Comparison of ENCODE assay signal across 1 cellular context in the genomic region with DNA sequence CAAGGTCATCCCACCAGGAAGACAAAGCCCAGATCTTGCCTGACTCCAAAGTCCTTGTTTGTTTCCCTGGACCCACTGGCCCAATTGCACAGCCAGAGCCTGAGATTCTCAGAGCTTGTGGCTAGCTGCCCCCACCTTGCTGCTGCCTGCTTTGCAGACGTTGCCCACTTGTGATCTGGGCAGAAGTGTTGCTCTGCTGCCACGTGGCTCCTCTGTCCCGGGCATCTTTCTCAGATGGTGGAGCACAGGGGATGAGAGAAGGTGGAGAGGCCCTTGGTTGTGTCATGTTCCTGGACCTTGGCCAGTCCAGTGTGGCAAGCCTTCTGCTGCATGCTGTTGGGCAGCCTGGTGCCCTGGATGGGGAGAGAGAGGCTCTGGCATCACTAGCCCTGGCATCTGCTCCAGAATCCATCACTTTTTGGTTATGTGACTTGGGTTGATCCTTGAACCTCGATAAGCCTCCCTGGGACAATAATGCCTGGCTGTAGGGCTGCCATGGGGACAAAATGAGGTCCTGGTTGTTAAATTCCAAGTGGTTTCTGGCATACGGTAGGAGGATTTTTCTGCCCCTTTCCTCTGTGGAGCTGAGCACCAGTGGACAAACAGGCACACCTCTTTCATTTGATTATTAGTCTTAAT.
TF ChIP-seq lines count a peak whose summit lies in the region.

No MANE protein-coding gene starts in this region.

TF ChIP-seq in HepG2, 621 proteins besides CTCF, POLR2A, EP300 and RAD21 (continued from another document and continues in another):
- TF ChIP-seq SALL2 (CRISPR knock-in tag; IDR thresholded peaks at IDR 0.05) (0 out of 2 replicates have a peak, but pooled peaks have one; percentile 28), NFE2L2 (IDR thresholded peaks at IDR 0.05; ENCODE audit: low read length) (no peak), ZNF546 (CRISPR knock-in tag; conservative IDR thresholded peaks at IDR 0.05) (no peak), ZNF333 (CRISPR knock-in tag; IDR thresholded peaks at IDR 0.05; ENCODE audit: borderline replicate concordance) (no peak), ZMYM2 (CRISPR knock-in tag; IDR thresholded peaks at IDR 0.05) (no peak), FOXM1 (CRISPR knock-in tag; IDR thresholded peaks at IDR 0.05) (no peak), ZFP82 (CRISPR knock-in tag; IDR thresholded peaks at IDR 0.05; ENCODE audit: borderline replicate concordance) (no peak), JUNB (CRISPR knock-in tag; IDR thresholded peaks at IDR 0.05; ENCODE audit: borderline replicate concordance) (no peak), CEBPB (IDR thresholded peaks at IDR 0.05; ENCODE audit: borderline replicate concordance, low read depth, low read length) (peak; percentile 60), ZNF34 (CRISPR knock-in tag; IDR thresholded peaks at IDR 0.05; ENCODE audit: borderline replicate concordance) (no peak), RELA (CRISPR knock-in tag; IDR thresholded peaks at IDR 0.05) (no peak), LCORL (IDR thresholded peaks at IDR 0.05) (no peak), LCORL (CRISPR knock-in tag; IDR thresholded peaks at IDR 0.05) (peak; percentile 41; the same call in 1 of the 2 replicates), CHD2 (IDR thresholded peaks at IDR 0.05; ENCODE audit: low read depth, low read length) (no peak), CHCHD3 (CRISPR knock-in tag; IDR thresholded peaks at IDR 0.05) (no peak), NFE2 (CRISPR knock-in tag; IDR thresholded peaks at IDR 0.05) (no peak), CBX2 (IDR thresholded peaks at IDR 0.05; ENCODE audit: low read depth, low read length) (no peak), CBX2 (CRISPR knock-in tag; IDR thresholded peaks at IDR 0.05; ENCODE audit: low read depth) (no peak), GPN1 (CRISPR knock-in tag; IDR thresholded peaks at IDR 0.05; ENCODE audit: borderline replicate concordance) (no peak), RFXANK (CRISPR knock-in tag; IDR thresholded peaks at IDR 0.05) (no peak)
- TF ChIP-seq, protein P1, sequence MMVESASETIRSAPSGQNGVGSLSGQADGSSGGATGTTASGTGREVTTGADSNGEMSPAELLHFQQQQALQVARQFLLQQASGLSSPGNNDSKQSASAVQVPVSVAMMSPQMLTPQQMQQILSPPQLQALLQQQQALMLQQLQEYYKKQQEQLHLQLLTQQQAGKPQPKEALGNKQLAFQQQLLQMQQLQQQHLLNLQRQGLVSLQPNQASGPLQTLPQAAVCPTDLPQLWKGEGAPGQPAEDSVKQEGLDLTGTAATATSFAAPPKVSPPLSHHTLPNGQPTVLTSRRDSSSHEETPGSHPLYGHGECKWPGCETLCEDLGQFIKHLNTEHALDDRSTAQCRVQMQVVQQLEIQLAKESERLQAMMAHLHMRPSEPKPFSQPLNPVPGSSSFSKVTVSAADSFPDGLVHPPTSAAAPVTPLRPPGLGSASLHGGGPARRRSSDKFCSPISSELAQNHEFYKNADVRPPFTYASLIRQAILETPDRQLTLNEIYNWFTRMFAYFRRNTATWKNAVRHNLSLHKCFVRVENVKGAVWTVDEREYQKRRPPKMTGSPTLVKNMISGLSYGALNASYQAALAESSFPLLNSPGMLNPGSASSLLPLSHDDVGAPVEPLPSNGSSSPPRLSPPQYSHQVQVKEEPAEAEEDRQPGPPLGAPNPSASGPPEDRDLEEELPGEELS (CRISPR knock-in tag; IDR thresholded peaks at IDR 0.05) = peak; percentile 53; the same call in 1 of the 2 replicates
- TF ChIP-seq, protein P2, sequence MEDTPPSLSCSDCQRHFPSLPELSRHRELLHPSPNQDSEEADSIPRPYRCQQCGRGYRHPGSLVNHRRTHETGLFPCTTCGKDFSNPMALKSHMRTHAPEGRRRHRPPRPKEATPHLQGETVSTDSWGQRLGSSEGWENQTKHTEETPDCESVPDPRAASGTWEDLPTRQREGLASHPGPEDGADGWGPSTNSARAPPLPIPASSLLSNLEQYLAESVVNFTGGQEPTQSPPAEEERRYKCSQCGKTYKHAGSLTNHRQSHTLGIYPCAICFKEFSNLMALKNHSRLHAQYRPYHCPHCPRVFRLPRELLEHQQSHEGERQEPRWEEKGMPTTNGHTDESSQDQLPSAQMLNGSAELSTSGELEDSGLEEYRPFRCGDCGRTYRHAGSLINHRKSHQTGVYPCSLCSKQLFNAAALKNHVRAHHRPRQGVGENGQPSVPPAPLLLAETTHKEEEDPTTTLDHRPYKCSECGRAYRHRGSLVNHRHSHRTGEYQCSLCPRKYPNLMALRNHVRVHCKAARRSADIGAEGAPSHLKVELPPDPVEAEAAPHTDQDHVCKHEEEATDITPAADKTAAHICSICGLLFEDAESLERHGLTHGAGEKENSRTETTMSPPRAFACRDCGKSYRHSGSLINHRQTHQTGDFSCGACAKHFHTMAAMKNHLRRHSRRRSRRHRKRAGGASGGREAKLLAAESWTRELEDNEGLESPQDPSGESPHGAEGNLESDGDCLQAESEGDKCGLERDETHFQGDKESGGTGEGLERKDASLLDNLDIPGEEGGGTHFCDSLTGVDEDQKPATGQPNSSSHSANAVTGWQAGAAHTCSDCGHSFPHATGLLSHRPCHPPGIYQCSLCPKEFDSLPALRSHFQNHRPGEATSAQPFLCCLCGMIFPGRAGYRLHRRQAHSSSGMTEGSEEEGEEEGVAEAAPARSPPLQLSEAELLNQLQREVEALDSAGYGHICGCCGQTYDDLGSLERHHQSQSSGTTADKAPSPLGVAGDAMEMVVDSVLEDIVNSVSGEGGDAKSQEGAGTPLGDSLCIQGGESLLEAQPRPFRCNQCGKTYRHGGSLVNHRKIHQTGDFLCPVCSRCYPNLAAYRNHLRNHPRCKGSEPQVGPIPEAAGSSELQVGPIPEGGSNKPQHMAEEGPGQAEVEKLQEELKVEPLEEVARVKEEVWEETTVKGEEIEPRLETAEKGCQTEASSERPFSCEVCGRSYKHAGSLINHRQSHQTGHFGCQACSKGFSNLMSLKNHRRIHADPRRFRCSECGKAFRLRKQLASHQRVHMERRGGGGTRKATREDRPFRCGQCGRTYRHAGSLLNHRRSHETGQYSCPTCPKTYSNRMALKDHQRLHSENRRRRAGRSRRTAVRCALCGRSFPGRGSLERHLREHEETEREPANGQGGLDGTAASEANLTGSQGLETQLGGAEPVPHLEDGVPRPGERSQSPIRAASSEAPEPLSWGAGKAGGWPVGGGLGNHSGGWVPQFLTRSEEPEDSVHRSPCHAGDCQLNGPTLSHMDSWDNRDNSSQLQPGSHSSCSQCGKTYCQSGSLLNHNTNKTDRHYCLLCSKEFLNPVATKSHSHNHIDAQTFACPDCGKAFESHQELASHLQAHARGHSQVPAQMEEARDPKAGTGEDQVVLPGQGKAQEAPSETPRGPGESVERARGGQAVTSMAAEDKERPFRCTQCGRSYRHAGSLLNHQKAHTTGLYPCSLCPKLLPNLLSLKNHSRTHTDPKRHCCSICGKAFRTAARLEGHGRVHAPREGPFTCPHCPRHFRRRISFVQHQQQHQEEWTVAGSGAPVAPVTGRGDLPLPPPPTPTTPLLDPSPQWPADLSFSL (CRISPR knock-in tag; IDR thresholded peaks at IDR 0.05) = no peak
- TF ChIP-seq, protein P3, sequence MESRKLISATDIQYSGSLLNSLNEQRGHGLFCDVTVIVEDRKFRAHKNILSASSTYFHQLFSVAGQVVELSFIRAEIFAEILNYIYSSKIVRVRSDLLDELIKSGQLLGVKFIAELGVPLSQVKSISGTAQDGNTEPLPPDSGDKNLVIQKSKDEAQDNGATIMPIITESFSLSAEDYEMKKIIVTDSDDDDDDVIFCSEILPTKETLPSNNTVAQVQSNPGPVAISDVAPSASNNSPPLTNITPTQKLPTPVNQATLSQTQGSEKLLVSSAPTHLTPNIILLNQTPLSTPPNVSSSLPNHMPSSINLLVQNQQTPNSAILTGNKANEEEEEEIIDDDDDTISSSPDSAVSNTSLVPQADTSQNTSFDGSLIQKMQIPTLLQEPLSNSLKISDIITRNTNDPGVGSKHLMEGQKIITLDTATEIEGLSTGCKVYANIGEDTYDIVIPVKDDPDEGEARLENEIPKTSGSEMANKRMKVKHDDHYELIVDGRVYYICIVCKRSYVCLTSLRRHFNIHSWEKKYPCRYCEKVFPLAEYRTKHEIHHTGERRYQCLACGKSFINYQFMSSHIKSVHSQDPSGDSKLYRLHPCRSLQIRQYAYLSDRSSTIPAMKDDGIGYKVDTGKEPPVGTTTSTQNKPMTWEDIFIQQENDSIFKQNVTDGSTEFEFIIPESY (CRISPR knock-in tag; IDR thresholded peaks at IDR 0.05) = no peak
- TF ChIP-seq, protein P4, sequence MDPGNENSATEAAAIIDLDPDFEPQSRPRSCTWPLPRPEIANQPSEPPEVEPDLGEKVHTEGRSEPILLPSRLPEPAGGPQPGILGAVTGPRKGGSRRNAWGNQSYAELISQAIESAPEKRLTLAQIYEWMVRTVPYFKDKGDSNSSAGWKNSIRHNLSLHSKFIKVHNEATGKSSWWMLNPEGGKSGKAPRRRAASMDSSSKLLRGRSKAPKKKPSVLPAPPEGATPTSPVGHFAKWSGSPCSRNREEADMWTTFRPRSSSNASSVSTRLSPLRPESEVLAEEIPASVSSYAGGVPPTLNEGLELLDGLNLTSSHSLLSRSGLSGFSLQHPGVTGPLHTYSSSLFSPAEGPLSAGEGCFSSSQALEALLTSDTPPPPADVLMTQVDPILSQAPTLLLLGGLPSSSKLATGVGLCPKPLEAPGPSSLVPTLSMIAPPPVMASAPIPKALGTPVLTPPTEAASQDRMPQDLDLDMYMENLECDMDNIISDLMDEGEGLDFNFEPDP (CRISPR knock-in tag; conservative IDR thresholded peaks at IDR 0.05) = no peak
- TF ChIP-seq, protein P5, sequence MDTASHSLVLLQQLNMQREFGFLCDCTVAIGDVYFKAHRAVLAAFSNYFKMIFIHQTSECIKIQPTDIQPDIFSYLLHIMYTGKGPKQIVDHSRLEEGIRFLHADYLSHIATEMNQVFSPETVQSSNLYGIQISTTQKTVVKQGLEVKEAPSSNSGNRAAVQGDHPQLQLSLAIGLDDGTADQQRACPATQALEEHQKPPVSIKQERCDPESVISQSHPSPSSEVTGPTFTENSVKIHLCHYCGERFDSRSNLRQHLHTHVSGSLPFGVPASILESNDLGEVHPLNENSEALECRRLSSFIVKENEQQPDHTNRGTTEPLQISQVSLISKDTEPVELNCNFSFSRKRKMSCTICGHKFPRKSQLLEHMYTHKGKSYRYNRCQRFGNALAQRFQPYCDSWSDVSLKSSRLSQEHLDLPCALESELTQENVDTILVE (CRISPR knock-in tag; IDR thresholded peaks at IDR 0.05) = no peak
- TF ChIP-seq, protein P6, sequence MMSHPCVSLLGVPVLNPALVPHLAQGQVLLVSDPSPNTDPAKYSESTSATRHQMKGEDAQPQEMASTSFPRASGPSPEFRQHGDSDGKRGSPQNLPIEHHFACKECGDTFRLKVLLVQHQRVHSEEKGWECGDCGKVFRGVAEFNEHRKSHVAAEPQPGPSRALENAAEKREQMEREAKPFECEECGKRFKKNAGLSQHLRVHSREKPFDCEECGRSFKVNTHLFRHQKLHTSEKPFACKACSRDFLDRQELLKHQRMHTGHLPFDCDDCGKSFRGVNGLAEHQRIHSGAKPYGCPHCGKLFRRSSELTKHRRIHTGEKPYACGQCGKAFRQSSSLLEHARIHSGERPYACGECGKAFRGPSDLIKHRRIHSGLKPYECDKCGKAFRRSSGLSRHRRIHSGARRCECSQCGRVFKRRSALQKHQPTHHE (CRISPR knock-in tag; IDR thresholded peaks at IDR 0.05; ENCODE audit: borderline replicate concordance) = no peak
- TF ChIP-seq, protein P7, sequence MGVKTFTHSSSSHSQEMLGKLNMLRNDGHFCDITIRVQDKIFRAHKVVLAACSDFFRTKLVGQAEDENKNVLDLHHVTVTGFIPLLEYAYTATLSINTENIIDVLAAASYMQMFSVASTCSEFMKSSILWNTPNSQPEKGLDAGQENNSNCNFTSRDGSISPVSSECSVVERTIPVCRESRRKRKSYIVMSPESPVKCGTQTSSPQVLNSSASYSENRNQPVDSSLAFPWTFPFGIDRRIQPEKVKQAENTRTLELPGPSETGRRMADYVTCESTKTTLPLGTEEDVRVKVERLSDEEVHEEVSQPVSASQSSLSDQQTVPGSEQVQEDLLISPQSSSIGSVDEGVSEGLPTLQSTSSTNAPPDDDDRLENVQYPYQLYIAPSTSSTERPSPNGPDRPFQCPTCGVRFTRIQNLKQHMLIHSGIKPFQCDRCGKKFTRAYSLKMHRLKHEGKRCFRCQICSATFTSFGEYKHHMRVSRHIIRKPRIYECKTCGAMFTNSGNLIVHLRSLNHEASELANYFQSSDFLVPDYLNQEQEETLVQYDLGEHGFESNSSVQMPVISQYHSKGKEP (CRISPR knock-in tag; IDR thresholded peaks at IDR 0.05) = no peak
- TF ChIP-seq, protein P8, sequence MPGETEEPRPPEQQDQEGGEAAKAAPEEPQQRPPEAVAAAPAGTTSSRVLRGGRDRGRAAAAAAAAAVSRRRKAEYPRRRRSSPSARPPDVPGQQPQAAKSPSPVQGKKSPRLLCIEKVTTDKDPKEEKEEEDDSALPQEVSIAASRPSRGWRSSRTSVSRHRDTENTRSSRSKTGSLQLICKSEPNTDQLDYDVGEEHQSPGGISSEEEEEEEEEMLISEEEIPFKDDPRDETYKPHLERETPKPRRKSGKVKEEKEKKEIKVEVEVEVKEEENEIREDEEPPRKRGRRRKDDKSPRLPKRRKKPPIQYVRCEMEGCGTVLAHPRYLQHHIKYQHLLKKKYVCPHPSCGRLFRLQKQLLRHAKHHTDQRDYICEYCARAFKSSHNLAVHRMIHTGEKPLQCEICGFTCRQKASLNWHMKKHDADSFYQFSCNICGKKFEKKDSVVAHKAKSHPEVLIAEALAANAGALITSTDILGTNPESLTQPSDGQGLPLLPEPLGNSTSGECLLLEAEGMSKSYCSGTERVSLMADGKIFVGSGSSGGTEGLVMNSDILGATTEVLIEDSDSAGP (CRISPR knock-in tag; IDR thresholded peaks at IDR 0.05; ENCODE audit: borderline replicate concordance) = 0 out of 2 replicates have a peak, but pooled peaks have one; percentile 21
- TF ChIP-seq, protein P9, sequence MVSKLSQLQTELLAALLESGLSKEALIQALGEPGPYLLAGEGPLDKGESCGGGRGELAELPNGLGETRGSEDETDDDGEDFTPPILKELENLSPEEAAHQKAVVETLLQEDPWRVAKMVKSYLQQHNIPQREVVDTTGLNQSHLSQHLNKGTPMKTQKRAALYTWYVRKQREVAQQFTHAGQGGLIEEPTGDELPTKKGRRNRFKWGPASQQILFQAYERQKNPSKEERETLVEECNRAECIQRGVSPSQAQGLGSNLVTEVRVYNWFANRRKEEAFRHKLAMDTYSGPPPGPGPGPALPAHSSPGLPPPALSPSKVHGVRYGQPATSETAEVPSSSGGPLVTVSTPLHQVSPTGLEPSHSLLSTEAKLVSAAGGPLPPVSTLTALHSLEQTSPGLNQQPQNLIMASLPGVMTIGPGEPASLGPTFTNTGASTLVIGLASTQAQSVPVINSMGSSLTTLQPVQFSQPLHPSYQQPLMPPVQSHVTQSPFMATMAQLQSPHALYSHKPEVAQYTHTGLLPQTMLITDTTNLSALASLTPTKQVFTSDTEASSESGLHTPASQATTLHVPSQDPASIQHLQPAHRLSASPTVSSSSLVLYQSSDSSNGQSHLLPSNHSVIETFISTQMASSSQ (IDR thresholded peaks at IDR 0.05; ENCODE audit: low read depth) = no peak
- TF ChIP-seq, protein P9 (CRISPR knock-in tag; IDR thresholded peaks at IDR 0.05; ENCODE audit: borderline replicate concordance) = no peak
